8 cellular contexts compared by ENCODE assay signal in genomic region chr1:159936284-159936904, GRCh38. TPM values are rescaled to one million over a fixed set of nuclear protein-coding genes. Genes with fewer than 3 reads are reported as not detected.
DNase-seq lines count a peak whose midpoint lies in the region; ATAC-seq lines count a peak whose summit lies in the region.

No MANE protein-coding gene starts in this region.

- DNase-seq in AG20443 (ENCODE audit: low spot score) (peak; percentile 86), GM19240 (ENCODE audit: insufficient read length, low spot score) (peak; percentile 86), NCI-H2029 (lab: John Stamatoyannopoulos, UW) (peak; percentile 42), left lobe of liver (ENCODE audit: low spot score) (peak; percentile 83), HPDE6-E6E7 (ENCODE audit: extremely low spot score) (no peak)
- peak; percentile 67 for DNase-seq in activated CD4-positive, CD25-positive, alpha-beta regulatory T cell treated with anti-CD3 and anti-CD28 coated beads, Interleukin-2, amount 50 U/mL, for 16 hours (ENCODE audit: low read depth, low spot score)
- peak; percentile 67 for DNase-seq in central memory CD4-positive, alpha-beta T cell
- peak; percentile 69 to 79 (median 72) for DNase-seq in stimulated activated CD4-positive, alpha-beta T cell treated with anti-CD3 and anti-CD28 coated beads, TNF-alpha, amount 100 ng/mL, for 4 hours (ENCODE audit: low read depth in 3 of 3)

- peak; percentile 95 for ATAC-seq in left lobe of liver

RNA-seq across cellular contexts. Expression of gene IGSF9, which starts 9.0 kb away (rescaled TPM):
- total RNA-seq in left lobe of liver = 17.0 TPM

RNA-seq across cellular contexts. Expression of gene TAGLN2, which starts 11.1 kb away (rescaled TPM):
- 68.3 TPM for total RNA-seq in left lobe of liver

RNA-seq across cellular contexts. Expression of gene SLAMF9, which starts 17.6 kb away (rescaled TPM):
- total RNA-seq in left lobe of liver = 0.83 TPM

RNA-seq across cellular contexts. Expression of gene CFAP45, which starts 36.4 kb away (rescaled TPM):
- total RNA-seq in left lobe of liver = not detected
